In genomic region chr18:26091047-26091630, GRCh38 we compare ENCODE assay signal across 8 cellular contexts. TPM values are rescaled to one million over a fixed set of nuclear protein-coding genes. Genes with fewer than 3 reads are reported as not detected.
DNase-seq lines count a peak whose midpoint lies in the region; ATAC-seq, FAIRE-seq and TF ChIP-seq lines count a peak whose summit lies in the region.

No MANE protein-coding gene starts in this region.

- FAIRE-seq in astrocyte (lab: Jason Lieb, UNC): peak; percentile 32

- H3K36me3 Mint-ChIP-seq in astrocyte (ENCODE audit: low read depth, unreplicated experiment): peaks cover 2% of the 10 kb centered on the region

- H3K27me3 ChIP-seq in ACC112 (ENCODE audit: insufficient read depth, low read length): no peaks in the 10 kb centered on the region
- H3K27me3 ChIP-seq in astrocyte (ENCODE audit: insufficient read depth, low read length): no peaks in the 10 kb centered on the region

- H3K27ac ChIP-seq in ACC112 (ENCODE audit: low read depth, low read length): peak overlapping the region; percentile 91
- H3K27ac ChIP-seq in astrocyte (ENCODE audit: low read depth, low read length): peak overlapping the region; percentile 97

- H3K27ac Mint-ChIP-seq in astrocyte (ENCODE audit: unreplicated experiment): peak overlapping the region; percentile 99
- H3K27ac Mint-ChIP-seq in stimulated activated naive CD8-positive, alpha-beta T cell treated with anti-CD3 and anti-CD28 coated beads, Interleukin-15, amount 100 ng/mL, for 72 hours: peak overlapping the region; percentile 97 to 99

- peak; percentile 29 for ATAC-seq in GM18519 (IDR thresholded peaks at IDR 0.05; ENCODE audit: low FRiP score, unreplicated experiment)
- ATAC-seq in HG02885 (IDR thresholded peaks at IDR 0.05; ENCODE audit: poor library complexity, unreplicated experiment): peak; percentile 32
- peak; percentile 60 for ATAC-seq in stimulated activated naive CD8-positive, alpha-beta T cell treated with anti-CD3 and anti-CD28 coated beads, Interleukin-15, amount 100 ng/mL, for 72 hours

- H2AFZ ChIP-seq in ACC112 (ENCODE audit: low read length, unreplicated experiment): peak overlapping the region; percentile 97
- peak overlapping the region; percentile 99 for H2AFZ ChIP-seq in astrocyte (ENCODE audit: low read depth, low read length)

- peak overlapping the region; percentile 88 for H3K4me3 ChIP-seq in ACC112 (ENCODE audit: low read depth, low read length)
- peak overlapping the region; percentile 96 for H3K4me3 ChIP-seq in astrocyte (ENCODE audit: insufficient read depth, low read depth, low read length)

- peak overlapping the region; percentile 97 for H3K4me3 Mint-ChIP-seq in astrocyte (ENCODE audit: unreplicated experiment)
- peak overlapping the region; percentile 87 to 93 for H3K4me3 Mint-ChIP-seq in stimulated activated naive CD8-positive, alpha-beta T cell treated with anti-CD3 and anti-CD28 coated beads, Interleukin-15, amount 100 ng/mL, for 72 hours

- H3K4me1 Mint-ChIP-seq in astrocyte (ENCODE audit: low read depth, unreplicated experiment): peaks cover 7% of the 10 kb centered on the region
- peaks cover 29% of the 10 kb centered on the region for H3K4me1 Mint-ChIP-seq in stimulated activated naive CD8-positive, alpha-beta T cell treated with anti-CD3 and anti-CD28 coated beads, Interleukin-15, amount 100 ng/mL, for 72 hours

- H3K9me3 Mint-ChIP-seq in astrocyte (ENCODE audit: unreplicated experiment): no peaks in the 10 kb centered on the region
- no peaks in the 10 kb centered on the region for H3K9me3 Mint-ChIP-seq in stimulated activated naive CD8-positive, alpha-beta T cell treated with anti-CD3 and anti-CD28 coated beads, Interleukin-15, amount 100 ng/mL, for 72 hours

- H3K36me3 ChIP-seq in ACC112 (ENCODE audit: insufficient read depth, low read length) (peaks cover 9% of the 10 kb centered on the region), astrocyte (ENCODE audit: insufficient read depth, low read length) (peaks cover 5% of the 10 kb centered on the region)

- DNase-seq in NCI-H69 (lab: John Stamatoyannopoulos, UW) (peak; percentile 83), astrocyte (ENCODE audit: low read depth) (no peak), inferior parietal cortex (ENCODE audit: extremely low spot score) (peak; percentile 50), dermis blood vessel endothelial cell (no peak)
- no peak for DNase-seq in stimulated activated naive CD8-positive, alpha-beta T cell treated with anti-CD3 and anti-CD28 coated beads, Interleukin-15, amount 100 ng/mL, for 72 hours

- no peak for TF ChIP-seq CTCF in astrocyte (IDR thresholded peaks at IDR 0.05; ENCODE audit: insufficient read depth, low read depth, low read length)

- H4K20me1 ChIP-seq in astrocyte (ENCODE audit: insufficient read depth, low read length): peaks cover 30% of the 10 kb centered on the region

- H3K27me3 Mint-ChIP-seq in astrocyte (ENCODE audit: low read depth, unreplicated experiment): no peaks in the 10 kb centered on the region
- H3K27me3 Mint-ChIP-seq in stimulated activated naive CD8-positive, alpha-beta T cell treated with anti-CD3 and anti-CD28 coated beads, Interleukin-15, amount 100 ng/mL, for 72 hours: no peaks in the 10 kb centered on the region

- peak overlapping the region; percentile 96 for H3K4me2 ChIP-seq in astrocyte (ENCODE audit: low read length)

- peak overlapping the region; percentile 99 for H3K9ac ChIP-seq in astrocyte (ENCODE audit: low read length)

- H3K4me1 ChIP-seq in ACC112 (ENCODE audit: control insufficient read depth, insufficient read depth, low read length, unreplicated experiment) (peaks cover 9% of the 10 kb centered on the region), astrocyte (ENCODE audit: insufficient read depth, low read length) (peaks cover 11% of the 10 kb centered on the region)

- H3K9me3 ChIP-seq in astrocyte (ENCODE audit: insufficient read depth, low read depth, low read length): no peaks in the 10 kb centered on the region

- H3K79me2 ChIP-seq in ACC112 (ENCODE audit: control insufficient read depth, insufficient read depth, low read length, unreplicated experiment) (peaks cover 41% of the 10 kb centered on the region), astrocyte (ENCODE audit: insufficient read depth, low read length) (peaks cover 43% of the 10 kb centered on the region)

RNA-seq across cellular contexts. Expression of gene SS18, which starts 0.7 kb away (rescaled TPM):
- total RNA-seq in astrocyte (113 and 120 TPM in 2 replicates), dermis blood vessel endothelial cell (84.9 and 97.9 TPM in 2 replicates)

RNA-seq across cellular contexts. Expression of gene PSMA8, which starts 42.5 kb away (rescaled TPM):
- not detected in 2 replicates for total RNA-seq in astrocyte
- not detected in 2 replicates for total RNA-seq in dermis blood vessel endothelial cell

Comparison
In these comparisons a context has a peak if more than half of its experiments do, and no peak if none do; other contexts are left out.
1. DNase-seq: peak in NCI-H69 (single experiment) and inferior parietal cortex (single experiment); none in astrocyte (single experiment), stimulated activated naive CD8-positive, alpha-beta T cell treated with anti-CD3 and anti-CD28 coated beads, Interleukin-15, amount 100 ng/mL, for 72 hours (0 of 2) and dermis blood vessel endothelial cell (single experiment).
2. Peak in every context shown above with its lines, with median percentiles within 50 percentile points of each other: ATAC-seq.